7 cellular contexts compared by ENCODE assay signal in the genomic region with DNA sequence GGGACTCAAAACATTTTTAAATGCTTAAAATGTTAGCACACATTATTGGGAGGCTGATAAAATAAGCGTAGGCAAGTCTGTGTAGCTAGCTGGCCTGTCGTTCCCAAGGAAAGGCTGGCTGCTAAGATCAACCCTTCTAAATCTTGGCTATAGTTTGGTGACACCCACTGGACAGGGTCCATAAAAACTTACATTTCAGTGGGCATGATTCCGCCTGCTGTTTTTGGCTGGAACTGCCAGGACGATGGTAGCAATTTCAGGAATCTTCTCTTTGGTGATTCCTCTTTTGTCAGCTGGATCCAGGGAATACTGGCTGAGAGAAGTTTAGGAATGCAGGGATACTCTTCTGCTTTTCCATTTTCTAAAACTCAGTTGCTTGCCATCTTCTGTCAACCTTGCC.
A peak's percentile ranks its signal among the peaks of the same experiment; 100 is the strongest.
DNase-seq lines count a peak whose midpoint lies in the region; ATAC-seq and TF ChIP-seq lines count a peak whose summit lies in the region.

No MANE protein-coding gene starts in this region.

- ATAC-seq in HG02588 (IDR thresholded peaks at IDR 0.05; ENCODE audit: unreplicated experiment): no peak

- H3K27me3 ChIP-seq in H7 (ENCODE audit: control insufficient read depth, insufficient read depth, low read length): no peaks in the 10 kb centered on the region

- H3K9me3 Mint-ChIP-seq in osteocyte (ENCODE audit: unreplicated experiment): no peaks in the 10 kb centered on the region

- no peak overlapping the region for H3K4me3 Mint-ChIP-seq in osteocyte (ENCODE audit: unreplicated experiment)

- peaks cover 16% of the 10 kb centered on the region for H3K4me1 Mint-ChIP-seq in osteocyte (ENCODE audit: unreplicated experiment)

- DNase-seq in H7: peak; percentile 1
- DNase-seq in NCI-H446 treated with DMSO at 0.1 percent for 48 hours (lab: John Stamatoyannopoulos, UW): peak; percentile 61
- DNase-seq in fibroblast of pulmonary artery (ENCODE audit: low read depth): peak; percentile 2
- DNase-seq in osteocyte (ENCODE audit: extremely low spot score, unreplicated experiment): no peak
- no peak for DNase-seq in effector CD8-positive, alpha-beta T cell (lab: John Stamatoyannopoulos, UW)
- no peak for DNase-seq in cortex of kidney (lab: John Stamatoyannopoulos, UW)

- no peaks in the 10 kb centered on the region for H3K36me3 ChIP-seq in H7 (replicated peaks; ENCODE audit: control insufficient read depth, insufficient read depth, low read length)

- TF ChIP-seq CTCF in fibroblast of pulmonary artery (IDR thresholded peaks at IDR 0.05; ENCODE audit: low read length, missing control alignments): peak; percentile 5
- peak; percentile 63 for TF ChIP-seq CTCF in osteocyte (IDR thresholded peaks at IDR 0.05)

- H3K36me3 Mint-ChIP-seq in osteocyte (ENCODE audit: unreplicated experiment): no peaks in the 10 kb centered on the region

- H3K27me3 Mint-ChIP-seq in osteocyte (ENCODE audit: unreplicated experiment): no peaks in the 10 kb centered on the region

- H3K27ac Mint-ChIP-seq in osteocyte (ENCODE audit: unreplicated experiment): no peak overlapping the region

- H3K4me3 ChIP-seq in H7 (ENCODE audit: insufficient read depth, low read depth, low read length) (no peak overlapping the region), fibroblast of pulmonary artery (replicated peaks; ENCODE audit: low read depth, low read length) (no peak overlapping the region)

Comparison
In these comparisons a context has a peak if more than half of its experiments do, and no peak if none do; other contexts are left out.
1. DNase-seq: peak in H7 (single experiment), NCI-H446 treated with DMSO at 0.1 percent for 48 hours (single experiment) and fibroblast of pulmonary artery (single experiment); none in osteocyte (single experiment), effector CD8-positive, alpha-beta T cell (single experiment) and cortex of kidney (single experiment).